ENCODE assay signal across 1 cellular context in genomic region chr14:22512106-22512814, GRCh38.
TF ChIP-seq lines count a peak whose summit lies in the region.

No MANE protein-coding gene starts in this region.

TF ChIP-seq in SK-N-SH, 30 proteins besides CTCF, POLR2A, EP300 and RAD21 (continued from another document):
- no peak for TF ChIP-seq PBX3 (IDR thresholded peaks at IDR 0.05)
- TF ChIP-seq SMC3 (IDR thresholded peaks at IDR 0.05; ENCODE audit: low read depth, low read length): no peak
- TF ChIP-seq TCF12 (IDR thresholded peaks at IDR 0.05): no peak
- TF ChIP-seq FOXM1 (IDR thresholded peaks at IDR 0.05; ENCODE audit: low read depth): no peak
TF ChIP-seq in SK-N-SH: peak in this region for 0.
